Comparison of ENCODE assay signal across 1 cellular context in genomic region chr12:117084405-117085317, GRCh38.
TF ChIP-seq lines count a peak whose summit lies in the region.

No MANE protein-coding gene starts in this region.

TF ChIP-seq in WTC11, 78 proteins besides CTCF, POLR2A, EP300 and RAD21 (continued from another document):
- no peak for TF ChIP-seq JAZF1 (CRISPR knock-in tag; IDR thresholded peaks at IDR 0.05)
- no peak for TF ChIP-seq KAT7 (CRISPR knock-in tag; IDR thresholded peaks at IDR 0.05; ENCODE audit: borderline replicate concordance)
- no peak for TF ChIP-seq AR (CRISPR knock-in tag; IDR thresholded peaks at IDR 0.05)
